ENCODE assay signal across 14 cellular contexts in genomic region chr7:130791746-130792145, GRCh38. TPM values are rescaled to one million over a fixed set of nuclear protein-coding genes. Genes with fewer than 3 reads are reported as not detected.
DNase-seq lines count a peak whose midpoint lies in the region; FAIRE-seq and TF ChIP-seq lines count a peak whose summit lies in the region.
"Had no signal": no experiment of that assay in that cellular context is flagged by ENCODE, and none has a peak within 500 bp of the region (broad histone marks: within the 10 kb centered on the region; RNA-seq: fewer than 3 reads in every experiment).

No MANE protein-coding gene starts in this region.

- FAIRE-seq in H54 (lab: Jason Lieb, UNC), result no peak
- FAIRE-seq: GM12892 had no signal

- DNase-seq in Ammon's horn (ENCODE audit: low spot score) (peak; percentile 62), dorsolateral prefrontal cortex (no peak), medulla oblongata (ENCODE audit: extremely low spot score) (peak; percentile 74), substantia nigra (lab: John Stamatoyannopoulos, UW) (peak in 3 of 49 donors; percentile 3 to 5 (median 3)), H54 (ENCODE audit: insufficient read length, low spot score) (no peak)
- no peak for DNase-seq in activated effector memory CD4-positive, alpha-beta T cell treated with Interleukin-2 at 50 U/mL for 16 hours
- DNase-seq in activated CD4-positive, alpha-beta T cell treated with anti-CD3 and anti-CD28 coated beads, Interleukin-2, amount 50 U/mL, for 4 hours, result no peak
- DNase-seq: ACHN; Calu3; CD4-positive, alpha-beta T cell; DND-41; GDM1; IMR-90 had no signal

- intact Hi-C loops in dorsolateral prefrontal cortex (cut with DNase I), result loop anchor here in 1 of 2 donors (5.0 kb wide), 1 partner anchor 41 kb away; no protein-coding TSS in a partner anchor

- H3K27ac ChIP-seq in dorsolateral prefrontal cortex, result peak overlapping the region in 43 of 59 donors; percentile 2 to 84 (median 49)
- H3K27ac ChIP-seq in substantia nigra (ENCODE audit: low read depth, low read length, poor library complexity, severe bottlenecking), result peak overlapping the region; percentile 32

- TF ChIP-seq POLR2A in H54 (IDR thresholded peaks at IDR 0.05; ENCODE audit: low read depth, low read length), result no peak

- TF ChIP-seq CTCF in dorsolateral prefrontal cortex (IDR thresholded peaks at IDR 0.05 in 54 of 56, conservative IDR thresholded peaks at IDR 0.05 in 2 of 56; ENCODE audit: low read depth in 1 of 56, partially characterized antibody in 56 of 56), result peak in 2 of 56 donors; percentile 10 to 24

- no peak overlapping the region for H3K4me3 ChIP-seq in dorsolateral prefrontal cortex

- no peaks in the 10 kb centered on the region for H3K27me3 ChIP-seq in dorsolateral prefrontal cortex

RNA-seq across cellular contexts. Expression of gene KLF14, which starts 57.7 kb away (rescaled TPM):
- total RNA-seq in dorsolateral prefrontal cortex, result under 1 TPM in 2 of 120 experiments, not detected in 118; 0.15 to 0.16 TPM
- total RNA-seq: CD4-positive, alpha-beta T cell; IMR-90 had no signal

Comparison
In these comparisons a context has a peak if more than half of its experiments do, and no peak if none do; other contexts are left out.
1. DNase-seq: peak in Ammon's horn (single experiment) and medulla oblongata (single experiment); none in dorsolateral prefrontal cortex (0 of 10), activated effector memory CD4-positive, alpha-beta T cell treated with Interleukin-2 at 50 U/mL for 16 hours (single experiment), H54 (single experiment) and activated CD4-positive, alpha-beta T cell treated with anti-CD3 and anti-CD28 coated beads, Interleukin-2, amount 50 U/mL, for 4 hours (0 of 2).